6 cellular contexts compared by ENCODE assay signal in the genomic region with DNA sequence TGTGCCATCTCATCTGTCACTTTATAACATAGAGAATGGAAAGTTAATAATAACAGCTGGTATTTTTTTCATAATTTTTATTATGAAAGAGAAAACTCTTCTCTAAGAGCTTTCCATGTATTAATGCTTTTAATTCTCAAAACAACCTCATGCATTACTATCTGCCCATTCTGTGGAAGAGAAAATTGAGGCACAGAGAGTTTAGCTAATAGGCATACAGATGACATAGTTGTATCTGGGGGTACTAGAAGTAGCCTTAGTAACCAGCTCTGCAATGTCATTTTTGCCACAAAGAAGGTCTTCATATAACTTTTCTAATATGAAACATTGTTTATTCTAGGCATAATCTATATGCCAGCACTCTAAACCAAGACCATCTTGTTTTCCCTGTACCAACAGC.
"Had no signal": no experiment of that assay in that cellular context is flagged by ENCODE, and none has a peak within 500 bp of the region (broad histone marks: within the 10 kb centered on the region; RNA-seq: fewer than 3 reads in every experiment).

No MANE protein-coding gene starts in this region.

- H3K27me3 Mint-ChIP-seq: IgD-negative memory B cell had no signal

- H3K36me3 Mint-ChIP-seq: IgD-negative memory B cell had no signal

- H3K27ac Mint-ChIP-seq: H9 had no signal

- H3K4me3 ChIP-seq: GM23338 had no signal

- H3K4me3 Mint-ChIP-seq: GM23338, H9 had no signal

- H3K27ac ChIP-seq: HL-60 had no signal

- H3K9me3 Mint-ChIP-seq: GM23338, H9, IgD-negative memory B cell had no signal

- DNase-seq: H9, HCEC 1CT, KG1 had no signal
